Comparison of ENCODE assay signal across 1 cellular context in genomic region chr13:107374038-107374437, GRCh38.
TF ChIP-seq lines count a peak whose summit lies in the region.

No MANE protein-coding gene starts in this region.

TF ChIP-seq in H1, 55 proteins besides CTCF, POLR2A, EP300 and RAD21 (continued from another document):
- TF ChIP-seq, protein P1, sequence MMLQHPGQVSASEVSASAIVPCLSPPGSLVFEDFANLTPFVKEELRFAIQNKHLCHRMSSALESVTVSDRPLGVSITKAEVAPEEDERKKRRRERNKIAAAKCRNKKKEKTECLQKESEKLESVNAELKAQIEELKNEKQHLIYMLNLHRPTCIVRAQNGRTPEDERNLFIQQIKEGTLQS (IDR thresholded peaks at IDR 0.05; ENCODE audit: insufficient read depth, low read depth, low read length), result no peak
- TF ChIP-seq PHF8 (conservative IDR thresholded peaks at IDR 0.05; ENCODE audit: low read depth, low read length) (no peak), CHD7 (IDR thresholded peaks at IDR 0.05; ENCODE audit: insufficient replicate concordance, low read length) (no peak), POU5F1 (IDR thresholded peaks at IDR 0.05; ENCODE audit: low read depth, low read length) (no peak), RXRA (IDR thresholded peaks at IDR 0.05; ENCODE audit: insufficient read depth, low read depth, low read length) (no peak), JUN (IDR thresholded peaks at IDR 0.05; ENCODE audit: low read depth, low read length) (no peak)
- TF ChIP-seq, protein P2, sequence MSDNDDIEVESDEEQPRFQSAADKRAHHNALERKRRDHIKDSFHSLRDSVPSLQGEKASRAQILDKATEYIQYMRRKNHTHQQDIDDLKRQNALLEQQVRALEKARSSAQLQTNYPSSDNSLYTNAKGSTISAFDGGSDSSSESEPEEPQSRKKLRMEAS (IDR thresholded peaks at IDR 0.05), result no peak
